In genomic region chr17:72025113-72025512, GRCh38 we compare ENCODE assay signal across 24 cellular contexts.
"Had no signal": no experiment of that assay in that cellular context is flagged by ENCODE, and none has a peak within 500 bp of the region (broad histone marks: within the 10 kb centered on the region; RNA-seq: fewer than 3 reads in every experiment).

No MANE protein-coding gene starts in this region.

- H3K4me3 Mint-ChIP-seq: activated CD8-positive, alpha-beta T cell treated with anti-CD3 and anti-CD28 coated beads, Interleukin-2, amount 10 ng/mL, durations not matched to agents 7 days and 5 days; activated naive CD8-positive, alpha-beta T cell treated with anti-CD3 and anti-CD28 coated beads, Interleukin-2, amount 10 ng/mL, durations not matched to agents 7 days and 5 days; T-helper 1 cell treated with Interleukin-12 subunit alpha and Interleukin-12 subunit beta and Interleukin-4 antibody, amounts not matched to agents 30 μg/mL and 1 μg/mL, for 36 hours; WTC11 had no signal

- H3K4me3 ChIP-seq: adrenal gland, SJSA1 had no signal

- ATAC-seq: activated CD8-positive, alpha-beta T cell treated with anti-CD3 and anti-CD28 coated beads, Interleukin-2, amount 10 ng/mL, durations not matched to agents 7 days and 5 days; PC-3; WTC11 had no signal

- DNase-seq: activated CD4-positive, alpha-beta T cell treated with anti-CD3 and anti-CD28 coated beads for 48 hours; activated CD4-positive, alpha-beta T cell treated with anti-CD3 and anti-CD28 coated beads, Interleukin-2, amount 50 U/mL, for 4 hours; activated CD4-positive, CD25-positive, alpha-beta regulatory T cell treated with anti-CD3 and anti-CD28 coated beads, Interleukin-2, amount 50 U/mL, for 72 hours; activated CD8-positive, alpha-beta memory T cell treated with anti-CD3 and anti-CD28 coated beads, Interleukin-2, amount 50 U/mL, for 48 hours; activated CD8-positive, alpha-beta T cell treated with anti-CD3 and anti-CD28 coated beads, Interleukin-2, amount 10 ng/mL, durations not matched to agents 7 days and 5 days; activated naive CD4-positive, alpha-beta T cell treated with anti-CD3 and anti-CD28 coated beads, Interleukin-2, amount 50 U/mL, for 16 hours; activated naive CD8-positive, alpha-beta T cell treated with anti-CD3 and anti-CD28 coated beads, Interleukin-2, amount 10 ng/mL, durations not matched to agents 7 days and 5 days; activated T-cell treated with anti-CD3 and anti-CD28 coated beads, Interleukin-2, amount 50 U/mL, for 1 hour; adrenal gland; anterior cingulate cortex; cerebellar nuclear complex; Kasumi-1; NCI-H1048; NCI-H1694; NCI-H2029; NCI-H446; NCI-H524; NCI-H82; PC-3; SHP77 had no signal

- H3K9me3 ChIP-seq: adrenal gland, SJSA1 had no signal

- H3K27ac ChIP-seq: adrenal gland, SJSA1 had no signal

- H3K9me3 Mint-ChIP-seq: activated naive CD8-positive, alpha-beta T cell treated with anti-CD3 and anti-CD28 coated beads, Interleukin-2, amount 10 ng/mL, durations not matched to agents 7 days and 5 days; T-helper 1 cell treated with Interleukin-12 subunit alpha and Interleukin-12 subunit beta and Interleukin-4 antibody, amounts not matched to agents 30 μg/mL and 1 μg/mL, for 36 hours; WTC11 had no signal

- H3K36me3 Mint-ChIP-seq: activated naive CD8-positive, alpha-beta T cell treated with anti-CD3 and anti-CD28 coated beads, Interleukin-2, amount 10 ng/mL, durations not matched to agents 7 days and 5 days; WTC11 had no signal

- FAIRE-seq: RCC 7860 had no signal

- H3K36me3 ChIP-seq: adrenal gland, SJSA1 had no signal

- H3K27ac Mint-ChIP-seq: activated CD8-positive, alpha-beta T cell treated with anti-CD3 and anti-CD28 coated beads, Interleukin-2, amount 10 ng/mL, durations not matched to agents 7 days and 5 days; activated naive CD8-positive, alpha-beta T cell treated with anti-CD3 and anti-CD28 coated beads, Interleukin-2, amount 10 ng/mL, durations not matched to agents 7 days and 5 days; T-helper 1 cell treated with Interleukin-12 subunit alpha and Interleukin-12 subunit beta and Interleukin-4 antibody, amounts not matched to agents 30 μg/mL and 1 μg/mL, for 36 hours; WTC11 had no signal

- H3K27me3 ChIP-seq: SJSA1 had no signal

- H3K4me1 Mint-ChIP-seq: activated naive CD8-positive, alpha-beta T cell treated with anti-CD3 and anti-CD28 coated beads, Interleukin-2, amount 10 ng/mL, durations not matched to agents 7 days and 5 days had no signal
